1 cellular context compared by ENCODE assay signal in the genomic region with DNA sequence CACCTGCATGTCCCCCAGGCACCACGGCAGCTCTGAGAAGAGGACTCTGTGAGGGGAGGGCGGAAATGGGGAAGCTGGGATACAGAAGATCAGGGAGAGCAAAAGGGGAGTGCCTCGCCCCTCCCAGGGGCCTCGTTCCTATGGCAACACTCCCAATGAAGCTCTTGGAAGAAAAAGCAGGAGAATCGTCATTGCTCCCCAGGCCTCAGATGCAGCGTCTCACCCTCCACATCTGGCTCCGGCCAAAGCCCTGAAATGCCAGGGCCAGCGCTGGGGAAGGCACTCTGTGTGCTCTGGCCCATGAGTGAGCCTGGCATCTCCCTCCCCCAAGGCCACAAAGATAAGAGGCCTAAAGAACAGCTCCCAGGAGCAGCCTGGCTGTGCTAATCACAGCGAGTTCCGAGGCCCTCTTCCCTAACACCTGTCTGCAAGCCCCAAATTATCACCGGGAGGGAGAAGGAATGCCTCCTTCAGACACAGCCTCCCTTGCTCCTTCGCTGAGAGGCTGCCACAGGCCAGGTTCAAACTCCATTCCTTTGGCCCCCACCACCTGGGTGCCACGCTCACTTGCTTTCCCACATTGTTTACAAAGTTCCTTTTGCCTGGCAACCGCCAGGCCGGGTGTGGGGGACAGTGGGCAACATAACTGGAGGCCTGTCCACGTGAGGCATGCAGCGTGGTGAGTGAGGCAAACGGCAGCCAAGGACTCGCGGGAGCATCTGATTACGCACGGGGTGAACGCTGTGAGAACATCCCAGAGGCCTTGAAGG.
TF ChIP-seq lines count a peak whose summit lies in the region.

No MANE protein-coding gene starts in this region.

TF ChIP-seq in K562, 482 proteins besides CTCF, POLR2A, EP300 and RAD21 (continued from another document and continues in another):
- TF ChIP-seq E2F4 (CRISPR knock-in tag; IDR thresholded peaks at IDR 0.05; ENCODE audit: low read depth) (no peak), CREB3 (tag; conservative IDR thresholded peaks at IDR 0.05; ENCODE audit: low read depth) (no peak), NR1H2 (CRISPR knock-in tag; IDR thresholded peaks at IDR 0.05) (no peak), GABPA (tag; conservative IDR thresholded peaks at IDR 0.05; ENCODE audit: low read depth) (no peak), ZNF184 (CRISPR knock-in tag; IDR thresholded peaks at IDR 0.05) (no peak), PYGO2 (tag; IDR thresholded peaks at IDR 0.05) (no peak), THAP12 (CRISPR knock-in tag; IDR thresholded peaks at IDR 0.05) (no peak), ARHGAP35 (IDR thresholded peaks at IDR 0.05; ENCODE audit: partially characterized antibody) (no peak), RBM39 (optimal IDR thresholded peaks at IDR 0.05; ENCODE audit: low read depth, low read length) (no peak), SIN3B (IDR thresholded peaks at IDR 0.05; ENCODE audit: low read depth) (no peak), RBM15 (IDR thresholded peaks at IDR 0.05; ENCODE audit: insufficient read depth, low read length) (no peak), ZBTB17 (CRISPR knock-in tag; IDR thresholded peaks at IDR 0.05) (no peak), ZNF444 (CRISPR knock-in tag; IDR thresholded peaks at IDR 0.05) (no peak), KDM5B (IDR thresholded peaks at IDR 0.05; ENCODE audit: insufficient replicate concordance, low read depth, low read length) (no peak), CREBBP (IDR thresholded peaks at IDR 0.05; ENCODE audit: low read depth, low read length) (no peak), DLX4 (CRISPR knock-in tag; IDR thresholded peaks at IDR 0.05) (no peak), SAFB (IDR thresholded peaks at IDR 0.05; ENCODE audit: borderline replicate concordance, low read depth, low read length) (no peak), KLF6 (CRISPR knock-in tag; IDR thresholded peaks at IDR 0.05; ENCODE audit: borderline replicate concordance) (no peak), GABPB1 (CRISPR knock-in tag; IDR thresholded peaks at IDR 0.05) (peak; percentile 3; the same call in 1 of the 2 replicates), ZNF764 (CRISPR knock-in tag; IDR thresholded peaks at IDR 0.05; ENCODE audit: low read depth) (no peak), ZNF785 (CRISPR knock-in tag; IDR thresholded peaks at IDR 0.05) (no peak), FOXK2 (conservative IDR thresholded peaks at IDR 0.05 in 1 of 2, IDR thresholded peaks at IDR 0.05 in 1 of 2; ENCODE audit: low read depth in 2 of 2) (no peak), SIRT6 (IDR thresholded peaks at IDR 0.05; ENCODE audit: low read depth, low read length) (no peak), PRMT5 (CRISPR knock-in tag; IDR thresholded peaks at IDR 0.05) (no peak), ZNF644 (tag; IDR thresholded peaks at IDR 0.05; ENCODE audit: low read depth) (no peak), KLF10 (CRISPR knock-in tag; IDR thresholded peaks at IDR 0.05) (no peak), MYC (IDR thresholded peaks at IDR 0.05; ENCODE audit: low read depth, low read length) (peak; percentile 43; the same call in 1 of the 2 replicates), MYC (CRISPR knock-in tag; IDR thresholded peaks at IDR 0.05; ENCODE audit: borderline replicate concordance, low read depth) (no peak), OTX1 (CRISPR knock-in tag; IDR thresholded peaks at IDR 0.05) (no peak), ZKSCAN8 (CRISPR knock-in tag; IDR thresholded peaks at IDR 0.05) (no peak; the same call in 1 of the 2 replicates), ETS2 (tag; IDR thresholded peaks at IDR 0.05; ENCODE audit: borderline replicate concordance, poor library complexity, severe bottlenecking) (no peak), ETV6 (IDR thresholded peaks at IDR 0.05; ENCODE audit: borderline replicate concordance in 1 of 2, low read depth in 2 of 2, low read length in 1 of 2) (no peak), ETV6 (CRISPR knock-in tag; IDR thresholded peaks at IDR 0.05; ENCODE audit: borderline replicate concordance) (no peak), ZNF232 (CRISPR knock-in tag; IDR thresholded peaks at IDR 0.05) (no peak)
- TF ChIP-seq, protein P1, sequence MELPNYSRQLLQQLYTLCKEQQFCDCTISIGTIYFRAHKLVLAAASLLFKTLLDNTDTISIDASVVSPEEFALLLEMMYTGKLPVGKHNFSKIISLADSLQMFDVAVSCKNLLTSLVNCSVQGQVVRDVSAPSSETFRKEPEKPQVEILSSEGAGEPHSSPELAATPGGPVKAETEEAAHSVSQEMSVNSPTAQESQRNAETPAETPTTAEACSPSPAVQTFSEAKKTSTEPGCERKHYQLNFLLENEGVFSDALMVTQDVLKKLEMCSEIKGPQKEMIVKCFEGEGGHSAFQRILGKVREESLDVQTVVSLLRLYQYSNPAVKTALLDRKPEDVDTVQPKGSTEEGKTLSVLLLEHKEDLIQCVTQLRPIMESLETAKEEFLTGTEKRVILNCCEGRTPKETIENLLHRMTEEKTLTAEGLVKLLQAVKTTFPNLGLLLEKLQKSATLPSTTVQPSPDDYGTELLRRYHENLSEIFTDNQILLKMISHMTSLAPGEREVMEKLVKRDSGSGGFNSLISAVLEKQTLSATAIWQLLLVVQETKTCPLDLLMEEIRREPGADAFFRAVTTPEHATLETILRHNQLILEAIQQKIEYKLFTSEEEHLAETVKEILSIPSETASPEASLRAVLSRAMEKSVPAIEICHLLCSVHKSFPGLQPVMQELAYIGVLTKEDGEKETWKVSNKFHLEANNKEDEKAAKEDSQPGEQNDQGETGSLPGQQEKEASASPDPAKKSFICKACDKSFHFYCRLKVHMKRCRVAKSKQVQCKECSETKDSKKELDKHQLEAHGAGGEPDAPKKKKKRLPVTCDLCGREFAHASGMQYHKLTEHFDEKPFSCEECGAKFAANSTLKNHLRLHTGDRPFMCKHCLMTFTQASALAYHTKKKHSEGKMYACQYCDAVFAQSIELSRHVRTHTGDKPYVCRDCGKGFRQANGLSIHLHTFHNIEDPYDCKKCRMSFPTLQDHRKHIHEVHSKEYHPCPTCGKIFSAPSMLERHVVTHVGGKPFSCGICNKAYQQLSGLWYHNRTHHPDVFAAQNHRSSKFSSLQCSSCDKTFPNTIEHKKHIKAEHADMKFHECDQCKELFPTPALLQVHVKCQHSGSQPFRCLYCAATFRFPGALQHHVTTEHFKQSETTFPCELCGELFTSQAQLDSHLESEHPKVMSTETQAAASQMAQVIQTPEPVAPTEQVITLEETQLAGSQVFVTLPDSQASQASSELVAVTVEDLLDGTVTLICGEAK (IDR thresholded peaks at IDR 0.05), result no peak
- TF ChIP-seq, protein P1 (CRISPR knock-in tag; IDR thresholded peaks at IDR 0.05), result no peak
- TF ChIP-seq, protein P2, sequence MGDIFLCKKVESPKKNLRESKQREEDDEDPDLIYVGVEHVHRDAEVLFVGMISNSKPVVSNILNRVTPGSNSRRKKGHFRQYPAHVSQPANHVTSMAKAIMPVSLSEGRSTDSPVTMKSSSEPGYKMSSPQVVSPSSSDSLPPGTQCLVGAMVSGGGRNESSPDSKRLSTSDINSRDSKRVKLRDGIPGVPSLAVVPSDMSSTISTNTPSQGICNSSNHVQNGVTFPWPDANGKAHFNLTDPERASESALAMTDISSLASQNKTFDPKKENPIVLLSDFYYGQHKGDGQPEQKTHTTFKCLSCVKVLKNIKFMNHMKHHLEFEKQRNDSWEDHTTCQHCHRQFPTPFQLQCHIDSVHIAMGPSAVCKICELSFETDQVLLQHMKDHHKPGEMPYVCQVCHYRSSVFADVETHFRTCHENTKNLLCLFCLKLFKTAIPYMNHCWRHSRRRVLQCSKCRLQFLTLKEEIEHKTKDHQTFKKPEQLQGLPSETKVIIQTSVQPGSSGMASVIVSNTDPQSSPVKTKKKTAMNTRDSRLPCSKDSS (IDR thresholded peaks at IDR 0.05; ENCODE audit: low read depth, partially characterized antibody), result no peak
- TF ChIP-seq, protein P3, sequence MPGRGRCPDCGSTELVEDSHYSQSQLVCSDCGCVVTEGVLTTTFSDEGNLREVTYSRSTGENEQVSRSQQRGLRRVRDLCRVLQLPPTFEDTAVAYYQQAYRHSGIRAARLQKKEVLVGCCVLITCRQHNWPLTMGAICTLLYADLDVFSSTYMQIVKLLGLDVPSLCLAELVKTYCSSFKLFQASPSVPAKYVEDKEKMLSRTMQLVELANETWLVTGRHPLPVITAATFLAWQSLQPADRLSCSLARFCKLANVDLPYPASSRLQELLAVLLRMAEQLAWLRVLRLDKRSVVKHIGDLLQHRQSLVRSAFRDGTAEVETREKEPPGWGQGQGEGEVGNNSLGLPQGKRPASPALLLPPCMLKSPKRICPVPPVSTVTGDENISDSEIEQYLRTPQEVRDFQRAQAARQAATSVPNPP (IDR thresholded peaks at IDR 0.05; ENCODE audit: borderline replicate concordance, insufficient read depth, insufficient read length), result no peak
- TF ChIP-seq, protein P4, sequence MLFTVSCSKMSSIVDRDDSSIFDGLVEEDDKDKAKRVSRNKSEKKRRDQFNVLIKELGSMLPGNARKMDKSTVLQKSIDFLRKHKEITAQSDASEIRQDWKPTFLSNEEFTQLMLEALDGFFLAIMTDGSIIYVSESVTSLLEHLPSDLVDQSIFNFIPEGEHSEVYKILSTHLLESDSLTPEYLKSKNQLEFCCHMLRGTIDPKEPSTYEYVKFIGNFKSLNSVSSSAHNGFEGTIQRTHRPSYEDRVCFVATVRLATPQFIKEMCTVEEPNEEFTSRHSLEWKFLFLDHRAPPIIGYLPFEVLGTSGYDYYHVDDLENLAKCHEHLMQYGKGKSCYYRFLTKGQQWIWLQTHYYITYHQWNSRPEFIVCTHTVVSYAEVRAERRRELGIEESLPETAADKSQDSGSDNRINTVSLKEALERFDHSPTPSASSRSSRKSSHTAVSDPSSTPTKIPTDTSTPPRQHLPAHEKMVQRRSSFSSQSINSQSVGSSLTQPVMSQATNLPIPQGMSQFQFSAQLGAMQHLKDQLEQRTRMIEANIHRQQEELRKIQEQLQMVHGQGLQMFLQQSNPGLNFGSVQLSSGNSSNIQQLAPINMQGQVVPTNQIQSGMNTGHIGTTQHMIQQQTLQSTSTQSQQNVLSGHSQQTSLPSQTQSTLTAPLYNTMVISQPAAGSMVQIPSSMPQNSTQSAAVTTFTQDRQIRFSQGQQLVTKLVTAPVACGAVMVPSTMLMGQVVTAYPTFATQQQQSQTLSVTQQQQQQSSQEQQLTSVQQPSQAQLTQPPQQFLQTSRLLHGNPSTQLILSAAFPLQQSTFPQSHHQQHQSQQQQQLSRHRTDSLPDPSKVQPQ (CRISPR knock-in tag; IDR thresholded peaks at IDR 0.05; ENCODE audit: borderline replicate concordance), result no peak
